In genomic region chr5:10524376-10525123, GRCh38 we compare ENCODE assay signal across 12 cellular contexts.
DNase-seq lines count a peak whose midpoint lies in the region; ATAC-seq lines count a peak whose summit lies in the region.
"Had no signal": no experiment of that assay in that cellular context is flagged by ENCODE, and none has a peak within 500 bp of the region (broad histone marks: within the 10 kb centered on the region; RNA-seq: fewer than 3 reads in every experiment).

No MANE protein-coding gene starts in this region.

- H3K27me3 ChIP-seq in ACC112 (ENCODE audit: insufficient read depth, low read length) (no peaks in the 10 kb centered on the region), adipocyte (replicated peaks; ENCODE audit: control insufficient read depth, insufficient read depth, low read length) (no peaks in the 10 kb centered on the region)
- H3K27me3 ChIP-seq: BLaER1 treated with 17β-estradiol and CSF1 and Interleukin-3, amounts not matched to agents 10 nM and 100 nM; Peyer's patch; transverse colon had no signal

- H3K79me2 ChIP-seq in ACC112 (ENCODE audit: control insufficient read depth, insufficient read depth, low read length, unreplicated experiment): no peaks in the 10 kb centered on the region

- DNase-seq in HS-27A (ENCODE audit: low read depth) (peak; percentile 87), adipocyte (ENCODE audit: low read depth) (peak; percentile 68), kidney tubule cell (ENCODE audit: low spot score) (peak; percentile 57), NCI-H774 (lab: John Stamatoyannopoulos, UW) (no peak)
- no peak for DNase-seq in activated CD4-positive, CD25-positive, alpha-beta regulatory T cell treated with anti-CD3 and anti-CD28 coated beads, Interleukin-2, amount 50 U/mL, for 72 hours
- DNase-seq: cortex of kidney, transverse colon had no signal

- H3K4me1 ChIP-seq in ACC112 (ENCODE audit: control insufficient read depth, insufficient read depth, low read length, unreplicated experiment) (peaks cover 35% of the 10 kb centered on the region), adipocyte (ENCODE audit: control insufficient read depth, insufficient read depth, low read length) (peaks cover 43% of the 10 kb centered on the region)
- H3K4me1 ChIP-seq: Peyer's patch, transverse colon had no signal

- no peak overlapping the region for H3K9ac ChIP-seq in adipocyte (ENCODE audit: low read length)
- H3K9ac ChIP-seq: BLaER1 treated with 17β-estradiol and CSF1 and Interleukin-3, amounts not matched to agents 10 nM and 100 nM had no signal

- no peaks in the 10 kb centered on the region for H3K9me3 ChIP-seq in adipocyte (ENCODE audit: control insufficient read depth, low read length)
- H3K9me3 ChIP-seq: Peyer's patch, transverse colon had no signal

- H3K27ac ChIP-seq in ACC112 (ENCODE audit: low read depth, low read length): peak overlapping the region; percentile 68
- H3K27ac ChIP-seq: BLaER1 treated with 17β-estradiol and CSF1 and Interleukin-3, amounts not matched to agents 10 nM and 100 nM; Peyer's patch; transverse colon had no signal

- ATAC-seq in GM21423 (IDR thresholded peaks at IDR 0.05; ENCODE audit: unreplicated experiment) (no peak), HG03378 (IDR thresholded peaks at IDR 0.05; ENCODE audit: unreplicated experiment) (no peak)

- H3K36me3 ChIP-seq in ACC112 (ENCODE audit: insufficient read depth, low read length) (no peaks in the 10 kb centered on the region), adipocyte (ENCODE audit: control insufficient read depth, insufficient read depth, low read length, severe bottlenecking) (no peaks in the 10 kb centered on the region)
- H3K36me3 ChIP-seq: BLaER1 treated with 17β-estradiol and CSF1 and Interleukin-3, amounts not matched to agents 10 nM and 100 nM; Peyer's patch; transverse colon had no signal

- no peak overlapping the region for H2AFZ ChIP-seq in ACC112 (ENCODE audit: low read length, unreplicated experiment)

- peak overlapping the region; percentile 26; the same call in 1 of the 2 replicates for H3K4me3 ChIP-seq in ACC112 (ENCODE audit: low read depth, low read length)
- H3K4me3 ChIP-seq in adipocyte (ENCODE audit: low read length): no peak overlapping the region
- H3K4me3 ChIP-seq: BLaER1 treated with 17β-estradiol and CSF1 and Interleukin-3, amounts not matched to agents 10 nM and 100 nM; Peyer's patch; transverse colon had no signal

Comparison
In these comparisons a context has a peak if more than half of its experiments do, and no peak if none do; other contexts are left out.
1. DNase-seq: peak in HS-27A (single experiment), adipocyte (single experiment) and kidney tubule cell (single experiment); none in NCI-H774 (single experiment) and activated CD4-positive, CD25-positive, alpha-beta regulatory T cell treated with anti-CD3 and anti-CD28 coated beads, Interleukin-2, amount 50 U/mL, for 72 hours (single experiment).